In genomic region chr4:186669159-186669720, GRCh38 we compare ENCODE assay signal across 8 cellular contexts. TPM values are rescaled to one million over a fixed set of nuclear protein-coding genes. Genes with fewer than 3 reads are reported as not detected.
DNase-seq lines count a peak whose midpoint lies in the region; ATAC-seq, FAIRE-seq and TF ChIP-seq lines count a peak whose summit lies in the region.

No MANE protein-coding gene starts in this region.

- FAIRE-seq in RCC 7860 (lab: Jason Lieb, UNC): no peak

- H3K9me3 ChIP-seq in ES-I3 (ENCODE audit: control insufficient read depth, insufficient read depth, low read length): no peaks in the 10 kb centered on the region

- H3K9ac ChIP-seq in ES-I3 (ENCODE audit: low read depth, low read length): peak overlapping the region; percentile 8; the same call in 1 of the 2 replicates

- ATAC-seq in omental fat pad (ENCODE audit: low FRiP score) (peak; percentile 79), GM19455 (IDR thresholded peaks at IDR 0.05; ENCODE audit: unreplicated experiment) (no peak), GM18511 (IDR thresholded peaks at IDR 0.05; ENCODE audit: unreplicated experiment) (no peak)

- peak; percentile 56 for DNase-seq in OCI-M1 (lab: John Stamatoyannopoulos, UW)
- peak; percentile 67 for DNase-seq in fibroblast of gingiva (ENCODE audit: low read depth)
- no peak for DNase-seq in omental fat pad (ENCODE audit: low spot score)
- no peak for DNase-seq in central memory CD4-positive, alpha-beta T cell
- DNase-seq in RCC 7860 (ENCODE audit: low spot score): no peak

- H3K4me1 ChIP-seq in ES-I3 (ENCODE audit: insufficient read depth, low read length): peaks cover 14% of the 10 kb centered on the region

- no peaks in the 10 kb centered on the region for H3K36me3 ChIP-seq in ES-I3 (ENCODE audit: insufficient read depth, low read length)

- no peak for TF ChIP-seq CTCF in omental fat pad (IDR thresholded peaks at IDR 0.05)

RNA-seq across cellular contexts. Expression of gene FAT1, which starts 54.4 kb away (rescaled TPM):
- 10 to 100 TPM; 35.3 to 90.8 (median 69.9) TPM for total RNA-seq in omental fat pad

Comparison
In these comparisons a context has a peak if more than half of its experiments do, and no peak if none do; other contexts are left out.
1. DNase-seq: peak in OCI-M1 (single experiment) and fibroblast of gingiva (single experiment); none in omental fat pad (single experiment), central memory CD4-positive, alpha-beta T cell (single experiment) and RCC 7860 (single experiment).